ENCODE assay signal across 12 cellular contexts in the genomic region with DNA sequence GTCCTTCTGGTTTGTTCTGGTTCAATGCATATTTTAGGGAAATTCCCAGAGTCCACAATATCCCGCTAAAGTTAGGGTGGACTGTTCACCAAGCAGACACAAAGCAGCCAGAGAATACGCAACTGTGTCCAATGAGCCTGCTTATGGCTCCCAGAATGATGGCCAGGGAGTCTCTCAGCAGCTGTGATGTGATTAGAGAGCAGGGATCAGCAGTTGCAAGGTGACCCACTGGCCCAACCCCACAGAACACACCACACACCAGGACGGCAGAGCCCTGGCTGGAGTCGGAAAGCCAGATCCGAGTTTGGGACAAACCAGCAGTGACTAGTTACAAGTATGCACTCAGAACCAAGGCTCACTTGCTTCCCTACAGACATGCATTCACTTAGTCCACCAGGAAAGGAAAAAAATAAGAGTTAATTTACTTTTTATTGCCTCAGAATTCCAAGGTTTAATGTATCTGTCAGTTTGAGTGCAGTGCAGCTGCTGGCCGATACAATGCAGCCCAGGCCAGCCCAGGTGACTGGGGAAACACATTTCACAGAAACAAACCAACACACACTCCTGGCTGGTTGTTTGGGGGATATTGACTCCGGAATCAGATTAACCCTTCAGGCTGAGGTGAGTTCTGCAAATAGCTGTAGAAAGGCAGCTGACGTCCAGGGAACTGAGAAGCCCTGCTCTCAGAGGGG.
DNase-seq lines count a peak whose midpoint lies in the region; TF ChIP-seq lines count a peak whose summit lies in the region.
"Had no signal": no experiment of that assay in that cellular context is flagged by ENCODE, and none has a peak within 500 bp of the region (broad histone marks: within the 10 kb centered on the region; RNA-seq: fewer than 3 reads in every experiment).

No MANE protein-coding gene starts in this region.

- H3K4me3 ChIP-seq in esophagus (ENCODE audit: low read depth in 1 of 2, low read length in 2 of 2) (no peak overlapping the region), mesenchymal stem cell (ENCODE audit: insufficient read depth in 1 of 2, low read depth in 1 of 2, low read length in 2 of 2) (no peak overlapping the region), thyroid gland (replicated peaks in 1 of 3) (no peak overlapping the region)
- H3K4me3 ChIP-seq: testis had no signal

- H2BK12ac ChIP-seq in mesenchymal stem cell (ENCODE audit: low read length in 2 of 2): peak overlapping the region; percentile 93 to 96

- H3K27ac ChIP-seq in esophagus (ENCODE audit: low read depth in 2 of 2, low read length in 1 of 2) (peak overlapping the region; percentile 5 to 60), mesenchymal stem cell (ENCODE audit: low read length, poor library complexity, severe bottlenecking) (no peak overlapping the region), thyroid gland (peak overlapping the region in 2 of 3 donors; percentile 37 to 85)

- peak overlapping the region; percentile 27 for H3K27ac Mint-ChIP-seq in T-helper 1 cell treated with Interleukin-12 subunit alpha and Interleukin-12 subunit beta and Interleukin-4 antibody, amounts not matched to agents 30 μg/mL and 1 μg/mL, for 36 hours

- no peak overlapping the region for H3K9ac ChIP-seq in mesenchymal stem cell (ENCODE audit: low read length)

- H3K9me3 Mint-ChIP-seq in T-helper 1 cell treated with Interleukin-12 subunit alpha and Interleukin-12 subunit beta and Interleukin-4 antibody, amounts not matched to agents 30 μg/mL and 1 μg/mL, for 36 hours: no peaks in the 10 kb centered on the region
- H3K9me3 Mint-ChIP-seq: activated CD4-positive, alpha-beta T cell treated with anti-CD3 and anti-CD28 coated beads, Interleukin-2, amount 10 ng/mL, durations not matched to agents 24 days and 14 days had no signal

- H2BK120ac ChIP-seq in mesenchymal stem cell (ENCODE audit: low read depth, low read length): peak overlapping the region; percentile 40

- peak overlapping the region; percentile 78 to 87 for H3K18ac ChIP-seq in mesenchymal stem cell (ENCODE audit: low read depth in 1 of 2, low read length in 2 of 2)

- H3K79me1 ChIP-seq in mesenchymal stem cell (replicated peaks; ENCODE audit: low read length, poor library complexity, severe bottlenecking): peaks cover 14% of the 10 kb centered on the region

- peak overlapping the region; percentile 72 for H2AK5ac ChIP-seq in mesenchymal stem cell (ENCODE audit: low read length, severe bottlenecking)

- no peaks in the 10 kb centered on the region for H3K27me3 Mint-ChIP-seq in T-helper 1 cell treated with Interleukin-12 subunit alpha and Interleukin-12 subunit beta and Interleukin-4 antibody, amounts not matched to agents 30 μg/mL and 1 μg/mL, for 36 hours (ENCODE audit: low read depth)
- H3K27me3 Mint-ChIP-seq: activated CD4-positive, alpha-beta T cell treated with anti-CD3 and anti-CD28 coated beads, Interleukin-2, amount 10 ng/mL, durations not matched to agents 24 days and 14 days had no signal

- H3K4me1 Mint-ChIP-seq in T-helper 1 cell treated with Interleukin-12 subunit alpha and Interleukin-12 subunit beta and Interleukin-4 antibody, amounts not matched to agents 30 μg/mL and 1 μg/mL, for 36 hours (ENCODE audit: low read depth): peaks cover 36% of the 10 kb centered on the region

- no peak for TF ChIP-seq CTCF in thyroid gland (IDR thresholded peaks at IDR 0.05)

- H3K4me3 Mint-ChIP-seq in T-helper 1 cell treated with Interleukin-12 subunit alpha and Interleukin-12 subunit beta and Interleukin-4 antibody, amounts not matched to agents 30 μg/mL and 1 μg/mL, for 36 hours: no peak overlapping the region
- H3K4me3 Mint-ChIP-seq: activated CD4-positive, alpha-beta T cell treated with anti-CD3 and anti-CD28 coated beads, Interleukin-2, amount 10 ng/mL, durations not matched to agents 24 days and 14 days had no signal

- peak overlapping the region; percentile 90 for H4K91ac ChIP-seq in mesenchymal stem cell (ENCODE audit: low read length)

- no peaks in the 10 kb centered on the region for H3K27me3 ChIP-seq in esophagus (ENCODE audit: control insufficient read depth in 1 of 2, insufficient read depth in 2 of 2, low read length in 2 of 2)
- H3K27me3 ChIP-seq in mesenchymal stem cell (ENCODE audit: control insufficient read depth in 1 of 2, insufficient read depth in 1 of 2, low read length in 2 of 2): no peaks in the 10 kb centered on the region
- no peaks in the 10 kb centered on the region for H3K27me3 ChIP-seq in thyroid gland
- H3K27me3 ChIP-seq: testis had no signal

- peaks cover 35% of the 10 kb centered on the region for H3K36me3 Mint-ChIP-seq in T-helper 1 cell treated with Interleukin-12 subunit alpha and Interleukin-12 subunit beta and Interleukin-4 antibody, amounts not matched to agents 30 μg/mL and 1 μg/mL, for 36 hours (ENCODE audit: low read depth)

- no peak overlapping the region for H3K23ac ChIP-seq in mesenchymal stem cell (ENCODE audit: low read length in 2 of 2)

- H4K8ac ChIP-seq in mesenchymal stem cell (ENCODE audit: low read length): peak overlapping the region; percentile 84

- no peak for TF ChIP-seq POLR2A in thyroid gland (IDR thresholded peaks at IDR 0.05)

- H3K9me3 ChIP-seq in esophagus (ENCODE audit: control insufficient read depth in 2 of 2, insufficient read depth in 1 of 2, low read depth in 1 of 2, low read length in 1 of 2) (no peaks in the 10 kb centered on the region), mesenchymal stem cell (ENCODE audit: control insufficient read depth, low read length) (no peaks in the 10 kb centered on the region), thyroid gland (no peaks in the 10 kb centered on the region)
- H3K9me3 ChIP-seq: Caco-2, testis had no signal

- no peak overlapping the region for H3K4me2 ChIP-seq in mesenchymal stem cell (ENCODE audit: low read length, poor library complexity, severe bottlenecking)

- H3K4me1 ChIP-seq in esophagus (ENCODE audit: control insufficient read depth in 2 of 2, insufficient read depth in 2 of 2, low read length in 1 of 2) (peaks cover 0 to 19% of the 10 kb centered on the region in 2 donors), mesenchymal stem cell (ENCODE audit: control insufficient read depth, insufficient read depth, low read depth, low read length) (peaks cover 43% of the 10 kb centered on the region), thyroid gland (peaks cover 93 to 100% of the 10 kb centered on the region in 2 donors)

- H2BK5ac ChIP-seq in mesenchymal stem cell (ENCODE audit: low read depth, low read length, poor library complexity, severe bottlenecking): no peak overlapping the region

- H3K36me3 ChIP-seq in esophagus (ENCODE audit: control insufficient read depth in 2 of 2, insufficient read depth in 2 of 2, low read length in 1 of 2) (peaks cover 0 to 3% of the 10 kb centered on the region in 2 donors), mesenchymal stem cell (ENCODE audit: control insufficient read depth in 1 of 2, insufficient read depth in 2 of 2, low read depth in 1 of 2, low read length in 2 of 2) (peaks cover 2 to 25% of the 10 kb centered on the region in 2 experiments), thyroid gland (no peaks in the 10 kb centered on the region)

- 74 to 77% methylated on average over 8 of the region's 8 CpGs for WGBS in esophagus, 2 donors
- 71% methylated on average over 7 of the region's 8 CpGs for WGBS in mesenchymal stem cell
- 69 to 77% methylated on average over 8 of the region's 8 CpGs for WGBS in thyroid gland, 2 donors

- DNase-seq in T-helper 1 cell (no peak), mesenchymal stem cell (peak; percentile 42), thyroid gland (no peak), superior temporal gyrus (ENCODE audit: extremely low spot score) (no peak), pons (ENCODE audit: low spot score) (no peak)
- no peak for DNase-seq in activated T-cell treated with anti-CD3 and anti-CD28 coated beads, Interleukin-2, amount 50 U/mL, for 1 hour
- DNase-seq: activated CD4-positive, alpha-beta T cell treated with anti-CD3 and anti-CD28 coated beads, Interleukin-2, amount 10 ng/mL, durations not matched to agents 24 days and 14 days; Caco-2; NCI-H2171 treated with DMSO at 0.1 percent for 48 hours; testis had no signal

- peak overlapping the region in 1 of 2 experiments; percentile 37 for H3K14ac ChIP-seq in mesenchymal stem cell (ENCODE audit: low read length in 2 of 2)

- H2BK15ac ChIP-seq in mesenchymal stem cell (ENCODE audit: low read depth, poor library complexity, severe bottlenecking): no peak overlapping the region

- peak overlapping the region; percentile 52 to 83 for H3K4ac ChIP-seq in mesenchymal stem cell (ENCODE audit: low read depth in 1 of 2, low read length in 2 of 2)

- intact Hi-C loops in thyroid gland (cut with DNase I): no loop called here

- no peak overlapping the region for H2AFZ ChIP-seq in mesenchymal stem cell (ENCODE audit: low read depth, low read length)
